ENCODE assay signal across 27 cellular contexts in genomic region chr20:6750438-6750837, GRCh38.
"Had no signal": no experiment of that assay in that cellular context is flagged by ENCODE, and none has a peak within 500 bp of the region (broad histone marks: within the 10 kb centered on the region; RNA-seq: fewer than 3 reads in every experiment).

No MANE protein-coding gene starts in this region.

- H3K27me3 ChIP-seq: colonic mucosa, esophagus squamous epithelium, foreskin keratinocyte, gastrocnemius medialis had no signal

- H3K27ac ChIP-seq: colonic mucosa, coronary artery, dorsolateral prefrontal cortex, epithelial cell of prostate, esophagus muscularis mucosa, esophagus squamous epithelium, foreskin keratinocyte, gastrocnemius medialis, gastroesophageal sphincter, heart left ventricle, heart right ventricle had no signal

- FAIRE-seq: colon, endometrium, frontal cortex had no signal

- H3K36me3 ChIP-seq: colonic mucosa, esophagus muscularis mucosa, esophagus squamous epithelium, gastrocnemius medialis, gastroesophageal sphincter, heart left ventricle, heart right ventricle had no signal

- DNase-seq: colonic mucosa; cortex of kidney; dermis blood vessel endothelial cell; dorsolateral prefrontal cortex; effector CD4-positive, alpha-beta T cell; effector CD8-positive, alpha-beta T cell; effector memory CD4-positive, alpha-beta T cell; effector memory CD8-positive, alpha-beta T cell; endodermal cell; erythroblast; esophagus squamous epithelium; foreskin fibroblast; foreskin keratinocyte; foreskin melanocyte; gastrocnemius medialis; glutamatergic neuron; head of caudate nucleus; heart left ventricle; heart right ventricle had no signal

- ATAC-seq: effector memory CD8-positive, alpha-beta T cell; esophagus mucosa; foreskin keratinocyte; gastrocnemius medialis; gastroesophageal sphincter; heart left ventricle; heart right ventricle had no signal

- H3K4me3 ChIP-seq: colonic mucosa, coronary artery, dorsolateral prefrontal cortex, esophagus muscularis mucosa, esophagus squamous epithelium, gastrocnemius medialis, gastroesophageal sphincter, heart left ventricle, heart right ventricle had no signal

- H3K4me1 ChIP-seq: colonic mucosa, esophagus muscularis mucosa, esophagus squamous epithelium, foreskin keratinocyte, gastrocnemius medialis, gastroesophageal sphincter, heart left ventricle, heart right ventricle had no signal

- H3K9me3 ChIP-seq: colonic mucosa, gastrocnemius medialis had no signal
